In the genomic region with DNA sequence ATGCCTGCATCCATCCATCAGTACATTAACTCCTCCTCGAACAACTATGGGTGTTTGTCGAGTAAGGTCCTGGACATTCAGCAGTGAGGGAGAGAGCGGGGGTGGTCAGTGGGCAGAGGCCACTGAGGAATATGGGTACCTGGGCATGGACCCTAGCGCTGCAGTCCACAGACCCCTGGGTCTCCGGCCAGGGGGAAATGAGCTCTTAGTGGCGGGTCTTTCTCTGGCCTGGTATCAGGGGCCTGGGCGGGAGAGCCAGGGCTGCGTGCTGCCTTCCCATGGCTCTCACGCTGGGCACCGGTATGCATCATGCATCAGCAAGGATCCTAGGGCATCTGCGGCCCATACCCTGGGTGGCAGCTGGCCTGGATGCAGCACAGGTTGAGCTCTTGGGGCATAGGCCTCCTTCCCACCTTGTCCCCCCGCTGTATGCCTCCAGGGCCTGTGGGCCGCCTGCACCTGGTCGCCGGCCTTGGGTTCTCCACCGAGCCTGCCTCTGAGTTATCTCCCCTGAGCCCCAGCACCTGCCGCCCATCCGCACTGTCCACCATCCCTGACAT, we compare ENCODE assay signal across 1 cellular context.
TF ChIP-seq lines count a peak whose summit lies in the region.

No MANE protein-coding gene starts in this region.

TF ChIP-seq in HepG2, 621 proteins besides CTCF, POLR2A, EP300 and RAD21:
- TF ChIP-seq ZBTB38 (CRISPR knock-in tag; IDR thresholded peaks at IDR 0.05) (0 out of 2 replicates have a peak, but pooled peaks have one; percentile 14), GLI4 (CRISPR knock-in tag; IDR thresholded peaks at IDR 0.05; ENCODE audit: borderline replicate concordance) (no peak), ZNF550 (CRISPR knock-in tag; IDR thresholded peaks at IDR 0.05; ENCODE audit: borderline replicate concordance) (0 out of 2 replicates have a peak, but pooled peaks have one; percentile 12)
- TF ChIP-seq, protein P1, sequence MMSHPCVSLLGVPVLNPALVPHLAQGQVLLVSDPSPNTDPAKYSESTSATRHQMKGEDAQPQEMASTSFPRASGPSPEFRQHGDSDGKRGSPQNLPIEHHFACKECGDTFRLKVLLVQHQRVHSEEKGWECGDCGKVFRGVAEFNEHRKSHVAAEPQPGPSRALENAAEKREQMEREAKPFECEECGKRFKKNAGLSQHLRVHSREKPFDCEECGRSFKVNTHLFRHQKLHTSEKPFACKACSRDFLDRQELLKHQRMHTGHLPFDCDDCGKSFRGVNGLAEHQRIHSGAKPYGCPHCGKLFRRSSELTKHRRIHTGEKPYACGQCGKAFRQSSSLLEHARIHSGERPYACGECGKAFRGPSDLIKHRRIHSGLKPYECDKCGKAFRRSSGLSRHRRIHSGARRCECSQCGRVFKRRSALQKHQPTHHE (CRISPR knock-in tag; IDR thresholded peaks at IDR 0.05; ENCODE audit: borderline replicate concordance), result no peak
